In the genomic region with DNA sequence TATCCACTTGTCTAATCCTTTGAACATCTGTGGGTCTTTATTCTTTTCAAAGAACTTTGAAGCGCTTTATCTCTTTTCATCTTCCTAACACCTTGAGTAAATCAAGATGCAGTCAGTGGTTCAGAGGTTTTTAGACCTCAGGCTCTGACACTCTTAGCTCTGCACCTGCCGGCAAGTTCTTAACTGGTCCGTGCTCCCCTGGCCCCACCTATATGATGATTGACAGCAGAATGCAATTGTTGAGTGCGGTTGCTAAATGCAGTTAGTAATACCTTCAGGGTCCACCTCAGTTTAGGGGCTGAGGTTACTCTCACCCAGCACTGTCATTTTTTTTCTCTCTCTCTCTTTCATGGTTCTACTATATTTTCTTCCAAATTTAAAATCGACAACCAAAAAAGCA, we compare ENCODE assay signal across 14 cellular contexts.
DNase-seq lines count a peak whose midpoint lies in the region; ATAC-seq and TF ChIP-seq lines count a peak whose summit lies in the region.
"Had no signal": no experiment of that assay in that cellular context is flagged by ENCODE, and none has a peak within 500 bp of the region (broad histone marks: within the 10 kb centered on the region; RNA-seq: fewer than 3 reads in every experiment).

No MANE protein-coding gene starts in this region.

- ATAC-seq in HG02938 (IDR thresholded peaks at IDR 0.05; ENCODE audit: unreplicated experiment), result no peak
- ATAC-seq: CD8-positive, alpha-beta T cell; GM23338 had no signal

- no peak overlapping the region for H3K27ac ChIP-seq in coronary artery
- H3K27ac ChIP-seq: BLaER1 treated with 17β-estradiol and CSF1 and Interleukin-3, amounts not matched to agents 10 nM and 100 nM had no signal

- TF ChIP-seq CTCF in coronary artery (IDR thresholded peaks at IDR 0.05), result no peak

- H3K4me3 ChIP-seq in coronary artery, result no peak overlapping the region
- H3K4me3 ChIP-seq: BLaER1 treated with 17β-estradiol and CSF1 and Interleukin-3, amounts not matched to agents 10 nM and 100 nM; GM23338 had no signal

- peak; percentile 20 for DNase-seq in NCI-H748 (lab: John Stamatoyannopoulos, UW; ENCODE audit: unreplicated experiment)
- no peak for DNase-seq in NCI-H748 treated with DMSO at 0.1 percent for 48 hours (lab: John Stamatoyannopoulos, UW)
- DNase-seq in NCI-H524 (lab: John Stamatoyannopoulos, UW), result peak; percentile 28 to 86
- DNase-seq in RPMI8226, result peak; percentile 58
- no peak for DNase-seq in kidney glomerular epithelial cell (lab: John Stamatoyannopoulos, UW)
- no peak for DNase-seq in coronary artery (ENCODE audit: low spot score)
- DNase-seq: Calu3; CD8-positive, alpha-beta T cell; HCEC 1CT; HFFc6; IMR-90 had no signal

Comparison
In these comparisons a context has a peak if more than half of its experiments do, and no peak if none do; other contexts are left out.
1. DNase-seq: peak in NCI-H748 (single experiment), NCI-H524 (2 of 2) and RPMI8226 (single experiment); none in NCI-H748 treated with DMSO at 0.1 percent for 48 hours (single experiment), kidney glomerular epithelial cell (single experiment) and coronary artery (single experiment).